In genomic region chr11:72430743-72431570, GRCh38 we compare ENCODE assay signal across 8 cellular contexts. TPM values are rescaled to one million over a fixed set of nuclear protein-coding genes. Genes with fewer than 3 reads are reported as not detected.
A peak's percentile ranks its signal among the peaks of the same experiment; 100 is the strongest.
DNase-seq lines count a peak whose midpoint lies in the region; ATAC-seq and TF ChIP-seq lines count a peak whose summit lies in the region.

No MANE protein-coding gene starts in this region.

- H4K91ac ChIP-seq in H9 (ENCODE audit: insufficient read length, low read depth, low read length) (no peak overlapping the region), trophoblast cell (ENCODE audit: low read depth, low read length) (peak overlapping the region; percentile 10)

- H4K12ac ChIP-seq in trophoblast cell (ENCODE audit: low read depth, low read length) = no peak overlapping the region

- H2BK5ac ChIP-seq in H9 (ENCODE audit: insufficient read length, low read length) (no peak overlapping the region), trophoblast cell (ENCODE audit: low read depth, low read length, poor library complexity) (peak overlapping the region; percentile 41)

- no peak overlapping the region for H2BK12ac ChIP-seq in H9 (ENCODE audit: insufficient read length, low read depth, low read length)
- peak overlapping the region; percentile 21 for H2BK12ac ChIP-seq in trophoblast cell (ENCODE audit: low read length)

- H2AFZ ChIP-seq in H9 (ENCODE audit: low read length) = no peak overlapping the region
- H2AFZ ChIP-seq in trophoblast cell (ENCODE audit: insufficient read depth, low read length, poor library complexity) = no peak overlapping the region

- no peaks in the 10 kb centered on the region for H3K9me3 ChIP-seq in CD8-positive, alpha-beta T cell (ENCODE audit: low read length)
- H3K9me3 ChIP-seq in H9 (ENCODE audit: control insufficient read depth, low read depth, low read length) (no peaks in the 10 kb centered on the region), NT2/D1 (ENCODE audit: insufficient read depth, low read length) (no peaks in the 10 kb centered on the region), trophoblast cell (ENCODE audit: insufficient read depth, low read depth, low read length) (no peaks in the 10 kb centered on the region)

- H3K27me3 Mint-ChIP-seq in CD8-positive, alpha-beta T cell (ENCODE audit: low read depth) = no peaks in the 10 kb centered on the region
- H3K27me3 Mint-ChIP-seq in H9 (ENCODE audit: low read depth) = no peaks in the 10 kb centered on the region

- H3K36me3 ChIP-seq in CD8-positive, alpha-beta T cell (ENCODE audit: insufficient read depth, low read length) = peaks cover 9% of the 10 kb centered on the region
- peaks cover 54% of the 10 kb centered on the region for H3K36me3 ChIP-seq in NT2/D1 (ENCODE audit: insufficient read depth, insufficient read length, low read length)
- peaks cover 16 to 27% of the 10 kb centered on the region in 2 experiments for H3K36me3 ChIP-seq in trophoblast cell (ENCODE audit: control insufficient read depth in 1 of 2, insufficient read depth in 2 of 2, low read length in 2 of 2)

- H3K14ac ChIP-seq in H9 (ENCODE audit: insufficient read depth, low read length) (no peak overlapping the region), trophoblast cell (ENCODE audit: low read length) (no peak overlapping the region)

- no peak for ATAC-seq in CD8-positive, alpha-beta T cell
- no peak for ATAC-seq in GM19467 (IDR thresholded peaks at IDR 0.05; ENCODE audit: unreplicated experiment)

- peak; percentile 58 for TF ChIP-seq CTCF in CD8-positive, alpha-beta T cell (IDR thresholded peaks at IDR 0.05)
- TF ChIP-seq CTCF in H9 (conservative IDR thresholded peaks at IDR 0.05) = peak; percentile 92

- H3K27ac ChIP-seq in CD8-positive, alpha-beta T cell (ENCODE audit: low read depth, low read length) = no peak overlapping the region
- H3K27ac ChIP-seq in H9 (ENCODE audit: insufficient read length, low read depth, low read length) = no peak overlapping the region
- no peak overlapping the region for H3K27ac ChIP-seq in trophoblast cell (ENCODE audit: low read depth, low read length)

- H4K20me1 ChIP-seq in H9 (ENCODE audit: control insufficient read depth, insufficient read depth, insufficient read length) = no peaks in the 10 kb centered on the region

- H3K4me3 Mint-ChIP-seq in CD8-positive, alpha-beta T cell = no peak overlapping the region
- H3K4me3 Mint-ChIP-seq in H9 = no peak overlapping the region

- H3K27me3 ChIP-seq in CD8-positive, alpha-beta T cell (ENCODE audit: insufficient read depth, low read length) = no peaks in the 10 kb centered on the region
- H3K27me3 ChIP-seq in H9 (ENCODE audit: insufficient read depth, low read length) = no peaks in the 10 kb centered on the region
- H3K27me3 ChIP-seq in NT2/D1 (ENCODE audit: insufficient read depth, insufficient read length) = no peaks in the 10 kb centered on the region
- H3K27me3 ChIP-seq in trophoblast cell (ENCODE audit: insufficient read depth, low read length) = no peaks in the 10 kb centered on the region

- intact Hi-C loops in CD8-positive, alpha-beta T cell (cut with DNase I, micrococcal nuclease) = loop anchor here (1.0 to 10.0 kb wide), 14 partner anchors 99 to 1744 kb away; partner anchors contain the start of genes ATG16L2 (in 2 of the 2), C2CD3 (in 1 of the 2), FCHSD2 (in 1 of the 2) and INPPL1 (in 1 of the 2)

- H3K4me3 ChIP-seq in CD8-positive, alpha-beta T cell (ENCODE audit: low read depth, low read length) = no peak overlapping the region
- H3K4me3 ChIP-seq in NT2/D1 (ENCODE audit: insufficient read length, low read depth) (no peak overlapping the region), trophoblast cell (ENCODE audit: low read depth, low read length) (no peak overlapping the region)

- peak in 3 of 7 experiments; percentile 29 to 52 (median 29) for DNase-seq in CD8-positive, alpha-beta T cell
- DNase-seq in H9 = peak; percentile 59
- peak; percentile 44 for DNase-seq in NT2/D1 (ENCODE audit: low read depth, low spot score)
- peak; percentile 29 for DNase-seq in activated naive CD4-positive, alpha-beta T cell treated with Interleukin-2 at 50 U/mL for 16 hours
- peak; percentile 63 for DNase-seq in globus pallidus (ENCODE audit: low spot score)
- peak; percentile 48 to 76 for DNase-seq in trophoblast cell
- DNase-seq in amniotic stem cell (lab: John Stamatoyannopoulos, UW) = no peak

- WGBS in H9 (ENCODE audit: extremely low coverage, insufficient read length, low lambda C conversion rate) = no CpG with 5 or more reads among the region's 6 CpGs
- WGBS in trophoblast cell (ENCODE audit: extremely low coverage, insufficient coverage, insufficient read length) = no CpG with 5 or more reads among the region's 6 CpGs

- H3K4ac ChIP-seq in H9 (ENCODE audit: low read depth, low read length) = no peak overlapping the region
- no peak overlapping the region for H3K4ac ChIP-seq in trophoblast cell (ENCODE audit: low read depth, low read length)

- H3K18ac ChIP-seq in H9 (ENCODE audit: insufficient read length, low read depth, low read length) = no peak overlapping the region
- no peak overlapping the region for H3K18ac ChIP-seq in trophoblast cell (ENCODE audit: low read length)

- H3K79me1 ChIP-seq in H9 (ENCODE audit: insufficient read depth, low read depth, low read length, poor library complexity, severe bottlenecking) (no peaks in the 10 kb centered on the region), trophoblast cell (ENCODE audit: low read length) (peaks cover 8% of the 10 kb centered on the region)

- no peak overlapping the region for H3K4me2 ChIP-seq in H9 (ENCODE audit: insufficient read depth, insufficient read length, low read length)
- no peak overlapping the region for H3K4me2 ChIP-seq in trophoblast cell (ENCODE audit: low read length)

- H4K8ac ChIP-seq in H9 (replicated peaks; ENCODE audit: insufficient read length, low read depth, low read length) = no peak overlapping the region
- peak overlapping the region; percentile 21 for H4K8ac ChIP-seq in trophoblast cell (ENCODE audit: low read depth, low read length)

- no peak overlapping the region for H3T11ph ChIP-seq in H9 (ENCODE audit: low read length)

- POLR2A ChIA-PET in CD8-positive, alpha-beta T cell (lab: Charles Lee) = interaction anchor here (1.2 kb wide), 1 partner anchor 20 kb away, joined by 3 read pairs; no protein-coding TSS in a partner anchor

- H3K56ac ChIP-seq in H9 (ENCODE audit: insufficient read length, low read depth, low read length) = no peak overlapping the region

- peaks cover 49% of the 10 kb centered on the region for H3K36me3 Mint-ChIP-seq in CD8-positive, alpha-beta T cell
- peaks cover 5 to 28% (median 8%) of the 10 kb centered on the region in 3 experiments; a peak in 4 of 7 replicates for H3K36me3 Mint-ChIP-seq in H9 (ENCODE audit: insufficient read depth in 1 of 3, low read depth in 3 of 3)

- H2BK120ac ChIP-seq in H9 (ENCODE audit: low read depth, low read length, poor library complexity, severe bottlenecking) (no peak overlapping the region), trophoblast cell (ENCODE audit: insufficient read depth, low read length, poor library complexity) (no peak overlapping the region)

- CTCF ChIA-PET in CD8-positive, alpha-beta T cell (lab: Charles Lee) = interaction anchor here (0.7 to 3.0 kb wide), 27 partner anchors 9 to 453 kb away, joined by 3 to 26 read pairs (median 4); no protein-coding TSS in a partner anchor

- H3K23ac ChIP-seq in H9 (ENCODE audit: insufficient read length, low read depth, low read length) (no peak overlapping the region), trophoblast cell (ENCODE audit: low read length) (no peak overlapping the region)

- H3K27ac Mint-ChIP-seq in CD8-positive, alpha-beta T cell = peak overlapping the region; percentile 23
- 0 out of 7 replicates have a peak overlapping the region, but pooled peaks of 1 of the 3 experiments have one; percentile 13 for H3K27ac Mint-ChIP-seq in H9

- H2BK15ac ChIP-seq in H9 (ENCODE audit: low read depth, low read length) = no peak overlapping the region

- H4K5ac ChIP-seq in H9 (ENCODE audit: insufficient read length, low read depth, low read length) = no peak overlapping the region

- H2AK5ac ChIP-seq in H9 (ENCODE audit: insufficient read length, low read length) = no peak overlapping the region
- H2AK5ac ChIP-seq in trophoblast cell (ENCODE audit: low read length) = no peak overlapping the region

- peaks cover 9% of the 10 kb centered on the region for H3K4me1 ChIP-seq in CD8-positive, alpha-beta T cell (ENCODE audit: insufficient read depth, low read length)
- H3K4me1 ChIP-seq in H9 (ENCODE audit: insufficient read depth, low read length) = peaks cover 4% of the 10 kb centered on the region; the same call in 1 of the 2 replicates
- peaks cover 9% of the 10 kb centered on the region for H3K4me1 ChIP-seq in NT2/D1 (ENCODE audit: insufficient read depth, insufficient read length)
- peaks cover 15 to 16% of the 10 kb centered on the region in 2 experiments for H3K4me1 ChIP-seq in trophoblast cell (ENCODE audit: control insufficient read depth in 1 of 2, insufficient read depth in 2 of 2, low read length in 2 of 2)

- H3K9ac ChIP-seq in H9 (ENCODE audit: extremely low read depth, insufficient read length, low read length) (no peak overlapping the region), NT2/D1 (ENCODE audit: insufficient read length, low read depth) (peak overlapping the region; percentile 59), trophoblast cell (ENCODE audit: low read length) (no peak overlapping the region)

- no peak overlapping the region for H2BK20ac ChIP-seq in H9 (ENCODE audit: low read depth, low read length, poor library complexity, severe bottlenecking)

- H3K9me3 Mint-ChIP-seq in CD8-positive, alpha-beta T cell = no peaks in the 10 kb centered on the region
- H3K9me3 Mint-ChIP-seq in H9 = peaks cover 0 to 3% of the 10 kb centered on the region in 2 experiments; a peak in 1 of 5 replicates

- no peaks in the 10 kb centered on the region for H3K79me2 ChIP-seq in H9 (ENCODE audit: insufficient read depth, low read length)
- H3K79me2 ChIP-seq in trophoblast cell (ENCODE audit: control insufficient read depth, insufficient read depth, low read length, poor library complexity) = peaks cover 2% of the 10 kb centered on the region

- H3K23me2 ChIP-seq in H9 (ENCODE audit: insufficient read length, low read depth, low read length, poor library complexity, severe bottlenecking) = no peaks in the 10 kb centered on the region

- H3K4me1 Mint-ChIP-seq in CD8-positive, alpha-beta T cell (ENCODE audit: low read depth) = peaks cover 36% of the 10 kb centered on the region
- H3K4me1 Mint-ChIP-seq in H9 = peaks cover 22 to 34% of the 10 kb centered on the region in 2 experiments

RNA-seq across cellular contexts. Expression of gene CLPB, which starts 3.4 kb away (rescaled TPM):
- total RNA-seq in CD8-positive, alpha-beta T cell = 1 to 10 TPM; 7.4 to 9.6 TPM
- 26.2 and 26.6 TPM in 2 replicates for total RNA-seq in H9 (2021)
- 38.1 and 40.0 TPM in 2 replicates for polyA plus RNA-seq in trophoblast cell (2013)
